ENCODE assay signal across 37 cellular contexts in genomic region chr11:123684601-123685000, GRCh38. TPM values are rescaled to one million over a fixed set of nuclear protein-coding genes. Genes with fewer than 3 reads are reported as not detected.
"Had no signal": no experiment of that assay in that cellular context is flagged by ENCODE, and none has a peak within 500 bp of the region (broad histone marks: within the 10 kb centered on the region; RNA-seq: fewer than 3 reads in every experiment).

No MANE protein-coding gene starts in this region.

- H3K27ac ChIP-seq: body of pancreas, brain microvascular endothelial cell, breast epithelium, VCaP had no signal

- H3K9me3 Mint-ChIP-seq: activated B cell treated with CpG ODN at 0.5 μM for 24 hours; activated CD4-positive, alpha-beta memory T cell treated with anti-CD3 and anti-CD28 coated beads for 36 hours; activated CD4-positive, alpha-beta T cell treated with anti-CD3 and anti-CD28 coated beads, Interleukin-2, amount 10 ng/mL, durations not matched to agents 24 days and 14 days; activated CD8-positive, alpha-beta T cell treated with anti-CD3 and anti-CD28 coated beads for 36 hours; activated naive CD4-positive, alpha-beta T cell treated with anti-CD3 and anti-CD28 coated beads, Interleukin-2, amount 10 ng/mL, durations not matched to agents 7 days and 5 days; activated naive CD4-positive, alpha-beta T cell treated with anti-CD3 and anti-CD28 coated beads, Interleukin-2, amount 50 U/mL, for 24 hours; activated naive CD8-positive, alpha-beta T cell treated with anti-CD3 and anti-CD28 coated beads, Interleukin-2, amount 10 ng/mL, durations not matched to agents 7 days and 5 days; activated naive CD8-positive, alpha-beta T cell treated with anti-CD3 and anti-CD28 coated beads, Interleukin-2, amount 50 U/mL, for 24 hours; activated T-cell treated with anti-CD3 and anti-CD28 coated beads, Interleukin-2, amount 50 U/mL, for 4 hours; activated T-cell treated with anti-CD3 and anti-CD28 coated beads, Interleukin-2, amount 50 U/mL, for 72 hours; activated T-helper 1 cell treated with anti-CD3 and anti-CD28 coated beads, Interleukin-12 subunit alpha, Interleukin-12 subunit beta, Interleukin-2, Interleukin-4 antibody, amounts not matched to agents 30 ng/mL and 10 ng/mL and 1 ng/mL, durations not matched to agents 14 hours and 24 hours and 36 hours; activated T-helper 2 cell treated with anti-CD3 and anti-CD28 coated beads, Interferon-gamma antibody, Interleukin-2, Interleukin-4, amounts not matched to agents 10 μg/mL and 5 μg/mL and 100 μg/mL, durations not matched to agents 14 hours and 24 hours and 36 hours; central memory CD8-positive, alpha-beta T cell; T-helper 1 cell treated with Interleukin-12 subunit alpha and Interleukin-12 subunit beta and Interleukin-4 antibody, amounts not matched to agents 30 μg/mL and 1 μg/mL, for 36 hours; T-helper 2 cell treated with Interferon-gamma antibody and Interleukin-4, amounts not matched to agents 5 μg/mL and 100 μg/mL, for 36 hours had no signal

- H3K36me3 Mint-ChIP-seq: activated CD4-positive, alpha-beta memory T cell treated with anti-CD3 and anti-CD28 coated beads for 36 hours; activated naive CD4-positive, alpha-beta T cell treated with anti-CD3 and anti-CD28 coated beads, Interleukin-2, amount 10 ng/mL, durations not matched to agents 7 days and 5 days; activated naive CD4-positive, alpha-beta T cell treated with anti-CD3 and anti-CD28 coated beads, Interleukin-2, amount 50 U/mL, for 24 hours; activated naive CD8-positive, alpha-beta T cell; activated naive CD8-positive, alpha-beta T cell treated with anti-CD3 and anti-CD28 coated beads, Interleukin-2, amount 10 ng/mL, durations not matched to agents 7 days and 5 days had no signal

- DNase-seq: activated B cell treated with CpG ODN at 0.5 μM for 24 hours; activated CD4-positive, alpha-beta memory T cell treated with anti-CD3 and anti-CD28 coated beads for 36 hours; activated CD4-positive, alpha-beta T cell treated with anti-CD3 and anti-CD28 coated beads for 4 hours; activated CD4-positive, alpha-beta T cell treated with anti-CD3 and anti-CD28 coated beads, Interleukin-2, amount 10 ng/mL, durations not matched to agents 24 days and 14 days; activated CD4-positive, alpha-beta T cell treated with anti-CD3 and anti-CD28 coated beads, Interleukin-2, amount 50 U/mL, for 1 hour; activated CD4-positive, alpha-beta T cell treated with anti-CD3 and anti-CD28 coated beads, Interleukin-2, amount 50 U/mL, for 4 hours; activated CD4-positive, CD25-positive, alpha-beta regulatory T cell treated with anti-CD3 and anti-CD28 coated beads, Interleukin-2, amount 50 U/mL, for 72 hours; activated CD8-positive, alpha-beta memory T cell treated with anti-CD3 and anti-CD28 coated beads, Interleukin-2, amount 50 U/mL, for 4 hours; activated CD8-positive, alpha-beta T cell treated with anti-CD3 and anti-CD28 coated beads for 36 hours; activated effector memory CD4-positive, alpha-beta T cell treated with Interleukin-2 at 50 U/mL for 16 hours; activated gamma-delta T cell; activated naive CD4-positive, alpha-beta T cell treated with anti-CD3 and anti-CD28 coated beads, Interleukin-2, amount 10 ng/mL, durations not matched to agents 7 days and 5 days; activated naive CD4-positive, alpha-beta T cell treated with Interleukin-2 at 50 U/mL for 16 hours; activated naive CD8-positive, alpha-beta T cell treated with anti-CD3 and anti-CD28 coated beads, Interleukin-2, amount 10 ng/mL, durations not matched to agents 7 days and 5 days; activated naive CD8-positive, alpha-beta T cell treated with anti-CD3 and anti-CD28 coated beads, Interleukin-2, amount 50 U/mL, for 24 hours; activated T-cell treated with anti-CD3 and anti-CD28 coated beads for 4 hours; activated T-cell treated with anti-CD3 and anti-CD28 coated beads, Interleukin-2, amount 50 U/mL, for 1 hour; activated T-cell treated with anti-CD3 and anti-CD28 coated beads, Interleukin-2, amount 50 U/mL, for 4 hours; activated T-cell treated with anti-CD3 and anti-CD28 coated beads, Interleukin-2, amount 50 U/mL, for 72 hours; aorta; body of pancreas; brain microvascular endothelial cell; cerebellar nuclear complex; SW 1271; T-helper 1 cell; T-helper 2 cell; T-helper 9 cell had no signal

- H3K27ac Mint-ChIP-seq: activated B cell treated with CpG ODN at 0.5 μM for 24 hours; activated CD4-positive, alpha-beta memory T cell treated with anti-CD3 and anti-CD28 coated beads for 36 hours; activated CD4-positive, alpha-beta T cell treated with anti-CD3 and anti-CD28 coated beads, Interleukin-2, amount 10 ng/mL, durations not matched to agents 24 days and 14 days; activated CD8-positive, alpha-beta T cell treated with anti-CD3 and anti-CD28 coated beads for 36 hours; activated naive CD4-positive, alpha-beta T cell treated with anti-CD3 and anti-CD28 coated beads, Interleukin-2, amount 10 ng/mL, durations not matched to agents 7 days and 5 days; activated naive CD4-positive, alpha-beta T cell treated with anti-CD3 and anti-CD28 coated beads, Interleukin-2, amount 50 U/mL, for 24 hours; activated naive CD8-positive, alpha-beta T cell; activated naive CD8-positive, alpha-beta T cell treated with anti-CD3 and anti-CD28 coated beads, Interleukin-2, amount 10 ng/mL, durations not matched to agents 7 days and 5 days; activated naive CD8-positive, alpha-beta T cell treated with anti-CD3 and anti-CD28 coated beads, Interleukin-2, amount 50 U/mL, for 24 hours; activated T-cell treated with anti-CD3 and anti-CD28 coated beads, Interleukin-2, amount 50 U/mL, for 72 hours; activated T-helper 1 cell treated with anti-CD3 and anti-CD28 coated beads, Interleukin-12 subunit alpha, Interleukin-12 subunit beta, Interleukin-2, Interleukin-4 antibody, amounts not matched to agents 30 ng/mL and 10 ng/mL and 1 ng/mL, durations not matched to agents 14 hours and 24 hours and 36 hours; activated T-helper 2 cell treated with anti-CD3 and anti-CD28 coated beads, Interferon-gamma antibody, Interleukin-2, Interleukin-4, amounts not matched to agents 10 μg/mL and 5 μg/mL and 100 μg/mL, durations not matched to agents 14 hours and 24 hours and 36 hours; T-helper 1 cell treated with Interleukin-12 subunit alpha and Interleukin-12 subunit beta and Interleukin-4 antibody, amounts not matched to agents 30 μg/mL and 1 μg/mL, for 36 hours; T-helper 2 cell treated with Interferon-gamma antibody and Interleukin-4, amounts not matched to agents 5 μg/mL and 100 μg/mL, for 36 hours had no signal

- H3K27me3 ChIP-seq: body of pancreas, brain microvascular endothelial cell, breast epithelium had no signal

- H3K4me3 ChIP-seq: body of pancreas, breast epithelium had no signal

- H3K4me1 ChIP-seq: body of pancreas, breast epithelium had no signal

- H3K27me3 Mint-ChIP-seq: activated naive CD4-positive, alpha-beta T cell treated with anti-CD3 and anti-CD28 coated beads, Interleukin-2, amount 50 U/mL, for 24 hours had no signal

- H3K4me1 Mint-ChIP-seq: activated B cell treated with CpG ODN at 0.5 μM for 24 hours; central memory CD8-positive, alpha-beta T cell had no signal

- H3K4me3 Mint-ChIP-seq: activated B cell treated with CpG ODN at 0.5 μM for 24 hours; activated CD4-positive, alpha-beta memory T cell treated with anti-CD3 and anti-CD28 coated beads for 36 hours; activated CD4-positive, alpha-beta T cell treated with anti-CD3 and anti-CD28 coated beads, Interleukin-2, amount 10 ng/mL, durations not matched to agents 24 days and 14 days; activated CD8-positive, alpha-beta T cell treated with anti-CD3 and anti-CD28 coated beads for 36 hours; activated naive CD4-positive, alpha-beta T cell treated with anti-CD3 and anti-CD28 coated beads, Interleukin-2, amount 10 ng/mL, durations not matched to agents 7 days and 5 days; activated naive CD4-positive, alpha-beta T cell treated with anti-CD3 and anti-CD28 coated beads, Interleukin-2, amount 50 U/mL, for 24 hours; activated naive CD8-positive, alpha-beta T cell; activated naive CD8-positive, alpha-beta T cell treated with anti-CD3 and anti-CD28 coated beads, Interleukin-2, amount 10 ng/mL, durations not matched to agents 7 days and 5 days; activated naive CD8-positive, alpha-beta T cell treated with anti-CD3 and anti-CD28 coated beads, Interleukin-2, amount 50 U/mL, for 24 hours; activated T-cell treated with anti-CD3 and anti-CD28 coated beads, Interleukin-2, amount 50 U/mL, for 4 hours; activated T-cell treated with anti-CD3 and anti-CD28 coated beads, Interleukin-2, amount 50 U/mL, for 72 hours; activated T-helper 1 cell treated with anti-CD3 and anti-CD28 coated beads, Interleukin-12 subunit alpha, Interleukin-12 subunit beta, Interleukin-2, Interleukin-4 antibody, amounts not matched to agents 30 ng/mL and 10 ng/mL and 1 ng/mL, durations not matched to agents 14 hours and 24 hours and 36 hours; central memory CD8-positive, alpha-beta T cell; T-helper 1 cell treated with Interleukin-12 subunit alpha and Interleukin-12 subunit beta and Interleukin-4 antibody, amounts not matched to agents 30 μg/mL and 1 μg/mL, for 36 hours; T-helper 2 cell treated with Interferon-gamma antibody and Interleukin-4, amounts not matched to agents 5 μg/mL and 100 μg/mL, for 36 hours had no signal

- ATAC-seq: activated CD8-positive, alpha-beta T cell treated with anti-CD3 and anti-CD28 coated beads for 36 hours; activated naive CD8-positive, alpha-beta T cell treated with anti-CD3 and anti-CD28 coated beads, Interleukin-2, amount 50 U/mL, for 24 hours; activated T-cell treated with anti-CD3 and anti-CD28 coated beads, Interleukin-2, amount 50 U/mL, for 4 hours; activated T-cell treated with anti-CD3 and anti-CD28 coated beads, Interleukin-2, amount 50 U/mL, for 72 hours; body of pancreas had no signal

- H3K9me3 ChIP-seq: body of pancreas, breast epithelium had no signal

- H3K36me3 ChIP-seq: brain microvascular endothelial cell, breast epithelium had no signal

RNA-seq across cellular contexts. Expression of gene SCN3B, which starts 30.2 kb away (rescaled TPM):
- total RNA-seq: activated B cell treated with CpG ODN at 0.5 μM for 24 hours; activated CD4-positive, alpha-beta memory T cell treated with anti-CD3 and anti-CD28 coated beads for 36 hours; activated CD4-positive, alpha-beta T cell treated with anti-CD3 and anti-CD28 coated beads, Interleukin-2, amount 10 ng/mL, durations not matched to agents 24 days and 14 days; activated CD8-positive, alpha-beta memory T cell treated with anti-CD3 and anti-CD28 coated beads for 36 hours; activated CD8-positive, alpha-beta T cell treated with anti-CD3 and anti-CD28 coated beads for 36 hours; activated naive CD8-positive, alpha-beta T cell treated with anti-CD3 and anti-CD28 coated beads, Interleukin-2, amount 10 ng/mL, durations not matched to agents 7 days and 5 days; activated T-cell treated with anti-CD3 and anti-CD28 coated beads, Interleukin-2, amount 50 U/mL, for 4 hours; activated T-helper 1 cell treated with anti-CD3 and anti-CD28 coated beads, Interleukin-12 subunit alpha, Interleukin-12 subunit beta, Interleukin-2, Interleukin-4 antibody, amounts not matched to agents 30 ng/mL and 10 ng/mL and 1 ng/mL, durations not matched to agents 14 hours and 24 hours and 36 hours; activated T-helper 2 cell treated with anti-CD3 and anti-CD28 coated beads, Interferon-gamma antibody, Interleukin-2, Interleukin-4, amounts not matched to agents 10 μg/mL and 5 μg/mL and 100 μg/mL, durations not matched to agents 14 hours and 24 hours and 36 hours had no signal
